Comparison of ENCODE assay signal across 1 cellular context in the genomic region with DNA sequence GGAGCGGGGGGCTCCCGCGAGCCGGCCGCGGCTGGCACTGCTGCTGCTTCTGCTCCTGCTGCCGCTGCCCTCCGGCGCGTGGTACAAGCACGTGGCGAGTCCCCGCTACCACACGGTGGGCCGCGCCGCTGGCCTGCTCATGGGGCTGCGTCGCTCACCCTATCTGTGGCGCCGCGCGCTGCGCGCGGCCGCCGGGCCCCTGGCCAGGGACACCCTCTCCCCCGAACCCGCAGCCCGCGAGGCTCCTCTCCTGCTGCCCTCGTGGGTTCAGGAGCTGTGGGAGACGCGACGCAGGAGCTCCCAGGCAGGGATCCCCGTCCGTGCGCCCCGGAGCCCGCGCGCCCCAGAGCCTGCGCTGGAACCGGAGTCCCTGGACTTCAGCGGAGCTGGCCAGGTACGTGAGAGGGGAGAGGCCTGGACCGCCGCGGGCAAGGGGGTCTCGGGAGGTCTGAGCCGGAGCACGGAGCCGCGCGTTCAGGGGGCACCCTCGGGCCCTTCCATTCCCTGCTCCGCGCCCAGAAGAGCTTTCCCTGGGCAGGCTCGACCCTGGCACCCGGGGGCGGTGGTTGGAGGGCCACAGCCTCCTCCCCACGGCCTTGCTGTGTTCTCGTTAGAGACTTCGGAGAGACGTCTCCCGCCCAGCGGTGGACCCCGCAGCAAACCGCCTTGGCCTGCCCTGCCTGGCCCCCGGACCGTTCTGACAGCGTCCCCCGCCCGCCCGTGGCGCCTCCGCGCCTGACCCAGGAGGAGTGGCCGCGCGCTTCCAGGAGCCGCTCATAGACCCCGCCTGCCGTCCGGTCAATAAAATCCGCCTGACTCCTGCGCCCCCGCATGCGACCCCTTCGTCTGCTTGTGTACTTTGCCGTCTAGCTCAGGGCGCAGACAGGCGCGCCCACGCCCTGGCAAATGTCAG.
TF ChIP-seq lines count a peak whose summit lies in the region.

No MANE protein-coding gene starts in this region.

TF ChIP-seq in Ishikawa, 13 proteins besides CTCF, POLR2A, EP300 and RAD21:
- TF ChIP-seq CEBPB (IDR thresholded peaks at IDR 0.05) (no peak), FOXM1 (IDR thresholded peaks at IDR 0.05; ENCODE audit: borderline replicate concordance, low read depth) (no peak), NFIC (IDR thresholded peaks at IDR 0.05) (no peak), ZBTB7A (IDR thresholded peaks at IDR 0.05; ENCODE audit: low read depth) (peak; percentile 55), TAF1 (IDR thresholded peaks at IDR 0.05; ENCODE audit: low read depth) (no peak), YY1 (IDR thresholded peaks at IDR 0.05; ENCODE audit: low read depth) (no peak), EGR1 (IDR thresholded peaks at IDR 0.05) (no peak)
- TF ChIP-seq, protein P1, sequence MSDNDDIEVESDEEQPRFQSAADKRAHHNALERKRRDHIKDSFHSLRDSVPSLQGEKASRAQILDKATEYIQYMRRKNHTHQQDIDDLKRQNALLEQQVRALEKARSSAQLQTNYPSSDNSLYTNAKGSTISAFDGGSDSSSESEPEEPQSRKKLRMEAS (IDR thresholded peaks at IDR 0.05), result peak; percentile 72
TF ChIP-seq in Ishikawa: peak in this region for 2.
